Comparison of ENCODE assay signal across 19 cellular contexts in the genomic region with DNA sequence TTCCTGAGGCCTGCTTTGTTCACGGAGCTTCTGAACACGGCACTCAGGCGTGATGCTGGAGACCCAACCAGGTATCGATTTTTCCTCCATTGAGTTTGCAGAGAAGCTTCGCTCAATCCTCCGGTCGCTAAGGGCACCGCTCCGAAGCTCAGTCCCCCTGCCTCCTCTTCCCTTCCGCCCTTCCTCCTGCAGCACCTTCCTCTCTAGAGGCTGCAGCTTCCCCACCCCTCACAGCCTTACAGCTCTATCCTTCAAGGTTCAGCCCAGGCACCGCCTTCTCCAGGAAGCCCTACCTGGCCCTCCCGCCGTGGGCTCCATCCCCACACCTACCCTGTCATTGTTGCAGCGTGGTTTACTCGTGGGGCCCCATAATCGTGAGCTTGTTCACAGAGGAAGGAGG.
DNase-seq lines count a peak whose midpoint lies in the region; ATAC-seq, FAIRE-seq and TF ChIP-seq lines count a peak whose summit lies in the region.
"Had no signal": no experiment of that assay in that cellular context is flagged by ENCODE, and none has a peak within 500 bp of the region (broad histone marks: within the 10 kb centered on the region; RNA-seq: fewer than 3 reads in every experiment).

No MANE protein-coding gene starts in this region.

- WGBS in right cardiac atrium: 64% methylated on average over 16 of the region's 16 CpGs
- 84% methylated on average over 16 of the region's 16 CpGs; no CpG with 5 or more reads in 1 of the 2 experiments for WGBS in H1 (ENCODE audit: extremely low coverage in 1 of 2, insufficient coverage in 1 of 2, insufficient read length in 1 of 2, insufficient replicate concordance in 2 of 2, low coverage in 1 of 2, low lambda C conversion rate in 2 of 2, missing lambda C conversion rate in 1 of 2), 2 experiments

- H3K9ac ChIP-seq in H1 (replicated peaks in 1 of 4; ENCODE audit: extremely low read depth in 1 of 4, low read depth in 3 of 4, low read length in 3 of 4): no peak overlapping the region
- H3K9ac ChIP-seq: KMS-11 had no signal

- intact Hi-C loops in cardiac septum (cut with DNase I) (no loop called here), right cardiac atrium (cut with DNase I) (no loop called here), posterior vena cava (cut with DNase I) (no loop called here)

- H4K5ac ChIP-seq in H1 (ENCODE audit: insufficient read length, low read depth, low read length): no peak overlapping the region

- no peaks in the 10 kb centered on the region for H3K4me1 ChIP-seq in right cardiac atrium (ENCODE audit: control insufficient read depth, insufficient read depth, low read length)
- peaks cover 0 to 5% (median 1%) of the 10 kb centered on the region in 4 experiments; a peak in 4 of 7 replicates for H3K4me1 ChIP-seq in H1 (replicated peaks in 1 of 4; ENCODE audit: control insufficient read depth in 3 of 4, insufficient read depth in 4 of 4, low read length in 3 of 4)

- no peak overlapping the region for H3K4me3 Mint-ChIP-seq in stimulated activated naive B cell treated with anti-CD40 and anti-IgM and Interleukin-4, amounts not matched to agents 10 μg/mL and 1 μg/mL and 100 μg/mL, for 72 hours
- H3K4me3 Mint-ChIP-seq: CD4-positive, CD25-positive, alpha-beta regulatory T cell had no signal

- no peak overlapping the region for H3K27ac Mint-ChIP-seq in stimulated activated naive B cell treated with anti-CD40 and anti-IgM and Interleukin-4, amounts not matched to agents 10 μg/mL and 1 μg/mL and 100 μg/mL, for 72 hours
- H3K27ac Mint-ChIP-seq: CD4-positive, CD25-positive, alpha-beta regulatory T cell had no signal

- H3K56ac ChIP-seq in H1 (replicated peaks; ENCODE audit: insufficient read length, low read depth, low read length): no peak overlapping the region

- H3K36me3 Mint-ChIP-seq in stimulated activated naive B cell treated with anti-CD40 and anti-IgM and Interleukin-4, amounts not matched to agents 10 μg/mL and 1 μg/mL and 100 μg/mL, for 72 hours: no peaks in the 10 kb centered on the region
- H3K36me3 Mint-ChIP-seq: CD4-positive, CD25-positive, alpha-beta regulatory T cell had no signal

- CTCF ChIA-PET in H1 (lab: Charles Lee; ENCODE audit: partially characterized antibody): interaction anchor here (0.7 to 4.2 kb wide), 6 partner anchors 10 to 138 kb away, joined by 3 to 22 read pairs (median 4); no protein-coding TSS in a partner anchor

- no peaks in the 10 kb centered on the region for H3K23me2 ChIP-seq in H1 (ENCODE audit: low read depth, low read length)

- H3K14ac ChIP-seq in H1 (ENCODE audit: insufficient read length): no peak overlapping the region

- peak; percentile 60 for DNase-seq in cardiac septum (ENCODE audit: low spot score)
- no peak for DNase-seq in right cardiac atrium
- DNase-seq in H1 (ENCODE audit: low read depth in 1 of 2, low spot score in 2 of 2): no peak
- peak; percentile 60 for DNase-seq in posterior vena cava (ENCODE audit: low spot score)
- no peak for DNase-seq in NOMO-1 treated with dmso at 0.1 percent for 144 hours (lab: John Stamatoyannopoulos, UW; ENCODE audit: unreplicated experiment)
- DNase-seq in stimulated activated naive B cell treated with anti-CD40 and anti-IgM and Interleukin-4, amounts not matched to agents 10 μg/mL and 1 μg/mL and 100 μg/mL, for 72 hours: no peak
- no peak for DNase-seq in stimulated activated CD4-positive, alpha-beta T cell treated with anti-CD3 and anti-CD28 coated beads, Interleukin-4, amount 100 ng/mL, for 4 hours
- DNase-seq in MV-4-11 (lab: John Stamatoyannopoulos, UW): no peak
- DNase-seq: BE2C; CD4-positive, CD25-positive, alpha-beta regulatory T cell; COR-L47; HCEC 1CT; NCI-H1417; NCI-H1930; NCI-H226 had no signal

- H2BK5ac ChIP-seq in H1 (ENCODE audit: low read depth, low read length): no peak overlapping the region

- TF ChIP-seq CTCF in H1 (IDR thresholded peaks at IDR 0.05; ENCODE audit: control extremely low read depth in 1 of 3, insufficient read depth in 1 of 3, low read depth in 1 of 3, low read length in 3 of 3): no peak

- no peaks in the 10 kb centered on the region for H4K20me1 ChIP-seq in H1 (replicated peaks in 1 of 2; ENCODE audit: control insufficient read depth in 1 of 2, insufficient read depth in 2 of 2, low read length in 2 of 2)

- no peaks in the 10 kb centered on the region for H3K36me3 ChIP-seq in H1 (ENCODE audit: control insufficient read depth in 2 of 4, insufficient read depth in 4 of 4, low read length in 3 of 4)
- H3K36me3 ChIP-seq: BE2C had no signal

- H3K18ac ChIP-seq in H1 (ENCODE audit: extremely low read depth, low read length): no peak overlapping the region

- no peak overlapping the region for H3K4ac ChIP-seq in H1 (replicated peaks; ENCODE audit: insufficient read length, low read depth, low read length)

- TF ChIP-seq RAD21 in H1 (IDR thresholded peaks at IDR 0.05 in 1 of 2, conservative IDR thresholded peaks at IDR 0.05 in 1 of 2; ENCODE audit: low read depth in 2 of 2, low read length in 2 of 2): no peak

- peak overlapping the region in 1 of 2 experiments; percentile 22; a peak in 1 of 4 replicates for H3K4me2 ChIP-seq in H1 (ENCODE audit: insufficient read depth in 1 of 2, low read depth in 2 of 2, low read length in 2 of 2)
- H3K4me2 ChIP-seq: KMS-11 had no signal

- no peak overlapping the region for H2BK15ac ChIP-seq in H1 (ENCODE audit: low read length)

- no peaks in the 10 kb centered on the region for H3K79me2 ChIP-seq in H1 (ENCODE audit: control insufficient read depth in 1 of 2, insufficient read depth in 2 of 2, low read length in 2 of 2)

- H3K4me3 ChIP-seq in right cardiac atrium (ENCODE audit: low read length): no peak overlapping the region
- H3K4me3 ChIP-seq in H1 (ENCODE audit: extremely low read depth in 1 of 4, insufficient read depth in 2 of 4, low read depth in 3 of 4, low read length in 4 of 4): no peak overlapping the region

- TF ChIP-seq EP300 in H1 (IDR thresholded peaks at IDR 0.05; ENCODE audit: borderline replicate concordance in 1 of 2, low read depth in 2 of 2, low read length in 2 of 2): no peak

- peak overlapping the region; percentile 20; the same call in 1 of the 2 replicates for H2BK12ac ChIP-seq in H1 (ENCODE audit: low read depth, low read length)

- no peak for TF ChIP-seq POLR2A in H1 (IDR thresholded peaks at IDR 0.05; ENCODE audit: control extremely low read depth in 1 of 2, low read depth in 2 of 2, low read length in 2 of 2)

- no peak overlapping the region for H4K8ac ChIP-seq in H1 (ENCODE audit: extremely low read depth, insufficient read depth, low read length)

- no peak overlapping the region for H2BK120ac ChIP-seq in H1 (replicated peaks; ENCODE audit: low read depth, low read length)

- peaks cover 36 to 37% of the 10 kb centered on the region in 2 donors for H3K27me3 Mint-ChIP-seq in stimulated activated naive B cell treated with anti-CD40 and anti-IgM and Interleukin-4, amounts not matched to agents 10 μg/mL and 1 μg/mL and 100 μg/mL, for 72 hours

- H2BK20ac ChIP-seq in H1 (ENCODE audit: low read length): 0 out of 2 replicates have a peak overlapping the region, but pooled peaks have one; percentile 13

- no peak overlapping the region for H3K23ac ChIP-seq in H1 (ENCODE audit: insufficient read length)

- POLR2A ChIA-PET in H1 (lab: Charles Lee; ENCODE audit: partially characterized antibody): interaction anchor here (0.8 to 1.0 kb wide), 2 partner anchors 20 to 224 kb away, joined by 3 read pairs; no protein-coding TSS in a partner anchor

- H4K91ac ChIP-seq in H1 (replicated peaks; ENCODE audit: insufficient read length, low read length): no peak overlapping the region

- H3K9me3 ChIP-seq in right cardiac atrium (ENCODE audit: control insufficient read depth, low read length): no peaks in the 10 kb centered on the region
- H3K9me3 ChIP-seq in H1 (ENCODE audit: insufficient read depth in 2 of 2, low read depth in 1 of 2, low read length in 1 of 2): no peaks in the 10 kb centered on the region
- H3K9me3 ChIP-seq: BE2C had no signal

- H2AFZ ChIP-seq in H1 (ENCODE audit: low read length): no peak overlapping the region

- no peak overlapping the region for H2AK5ac ChIP-seq in H1 (ENCODE audit: low read depth, low read length)

- H3K4me1 Mint-ChIP-seq in stimulated activated naive B cell treated with anti-CD40 and anti-IgM and Interleukin-4, amounts not matched to agents 10 μg/mL and 1 μg/mL and 100 μg/mL, for 72 hours: no peaks in the 10 kb centered on the region

- no peaks in the 10 kb centered on the region for H3K79me1 ChIP-seq in H1 (ENCODE audit: low read depth, low read length)

- H3K27me3 ChIP-seq in right cardiac atrium (ENCODE audit: control insufficient read depth, insufficient read depth) (no peaks in the 10 kb centered on the region), H1 (replicated peaks in 1 of 4; ENCODE audit: control insufficient read depth in 3 of 4, extremely low read depth in 1 of 4, insufficient read depth in 3 of 4, low read length in 3 of 4) (peaks cover 0 to 6% (median 0%) of the 10 kb centered on the region in 4 experiments; a peak in 4 of 7 replicates)
- H3K27me3 ChIP-seq: BE2C had no signal

- ATAC-seq in right cardiac atrium: no peak
- no peak for ATAC-seq in stimulated activated naive B cell treated with anti-CD40 and anti-IgM and Interleukin-4, amounts not matched to agents 10 μg/mL and 1 μg/mL and 100 μg/mL, for 72 hours (replicated peaks)

- FAIRE-seq in H1 (lab: Jason Lieb, UNC): no peak
- FAIRE-seq: A204.1, G401.6 had no signal

- H3K27ac ChIP-seq in right cardiac atrium (ENCODE audit: low read length): no peak overlapping the region
- H3K27ac ChIP-seq in H1 (ENCODE audit: low read depth, low read length): no peak overlapping the region
- H3K27ac ChIP-seq: HL-60, KMS-11 had no signal

- H3K9me3 Mint-ChIP-seq in stimulated activated naive B cell treated with anti-CD40 and anti-IgM and Interleukin-4, amounts not matched to agents 10 μg/mL and 1 μg/mL and 100 μg/mL, for 72 hours: peaks cover 0 to 5% of the 10 kb centered on the region in 2 donors

TF ChIP-seq in H1, 55 proteins besides CTCF, POLR2A, EP300 and RAD21 (continues in another document):
- no peak for TF ChIP-seq CHD2 (IDR thresholded peaks at IDR 0.05; ENCODE audit: low read length)
- TF ChIP-seq KDM4A (IDR thresholded peaks at IDR 0.05; ENCODE audit: low read depth, low read length, severe bottlenecking): no peak

Comparison
In these comparisons a context has a peak if more than half of its experiments do, and no peak if none do; other contexts are left out.
1. DNase-seq: peak in cardiac septum (single experiment) and posterior vena cava (single experiment); none in right cardiac atrium (0 of 3), H1 (0 of 2), NOMO-1 treated with dmso at 0.1 percent for 144 hours (single experiment), stimulated activated naive B cell treated with anti-CD40 and anti-IgM and Interleukin-4, amounts not matched to agents 10 μg/mL and 1 μg/mL and 100 μg/mL, for 72 hours (single experiment), stimulated activated CD4-positive, alpha-beta T cell treated with anti-CD3 and anti-CD28 coated beads, Interleukin-4, amount 100 ng/mL, for 4 hours (0 of 2) and MV-4-11 (single experiment).